In the genomic region with DNA sequence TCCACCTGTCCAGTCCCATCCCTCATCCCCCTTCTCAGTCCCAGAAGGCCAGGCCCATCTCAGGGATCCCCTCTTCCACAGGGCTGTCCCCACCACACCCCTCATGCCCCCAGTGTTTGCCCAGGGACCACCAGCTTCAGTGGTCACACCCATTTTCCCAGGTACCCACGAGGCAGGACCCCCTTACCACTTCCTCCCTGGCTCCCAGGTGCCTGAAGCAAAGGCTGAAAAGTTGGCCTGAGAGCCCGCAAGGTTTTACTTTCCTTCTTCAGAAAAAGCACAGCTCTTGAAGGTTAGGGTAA, we compare ENCODE assay signal across 21 cellular contexts. TPM values are rescaled to one million over a fixed set of nuclear protein-coding genes. Genes with fewer than 3 reads are reported as not detected.
DNase-seq lines count a peak whose midpoint lies in the region; ATAC-seq and TF ChIP-seq lines count a peak whose summit lies in the region.
"Had no signal": no experiment of that assay in that cellular context is flagged by ENCODE, and none has a peak within 500 bp of the region (broad histone marks: within the 10 kb centered on the region; RNA-seq: fewer than 3 reads in every experiment).

No MANE protein-coding gene starts in this region.

- H3K4me2 ChIP-seq in osteoblast (ENCODE audit: insufficient read depth, low read length): no peak overlapping the region
- H3K4me2 ChIP-seq: A549 had no signal

- H3K27me3 ChIP-seq in osteoblast (ENCODE audit: insufficient read depth, low read length): peaks cover 5% of the 10 kb centered on the region
- H3K27me3 ChIP-seq: BLaER1 treated with 17β-estradiol and CSF1 and Interleukin-3, amounts not matched to agents 10 nM and 100 nM had no signal

- H3K27ac ChIP-seq in osteoblast (ENCODE audit: low read depth, low read length): no peak overlapping the region
- H3K27ac ChIP-seq: 22Rv1; A549; BLaER1 treated with 17β-estradiol and CSF1 and Interleukin-3, amounts not matched to agents 10 nM and 100 nM; C4-2B had no signal

- no peak for ATAC-seq in left lobe of liver
- no peak for ATAC-seq in WTC11
- no peak for ATAC-seq in activated CD8-positive, alpha-beta T cell treated with anti-CD3 and anti-CD28 coated beads for 36 hours
- ATAC-seq: A549; CD8-positive, alpha-beta T cell had no signal

- peaks cover 6% of the 10 kb centered on the region for H3K9me3 Mint-ChIP-seq in chondrocyte (ENCODE audit: low read depth)
- peaks cover 31% of the 10 kb centered on the region for H3K9me3 Mint-ChIP-seq in WTC11
- peaks cover 11% of the 10 kb centered on the region for H3K9me3 Mint-ChIP-seq in activated CD8-positive, alpha-beta T cell treated with anti-CD3 and anti-CD28 coated beads for 36 hours

- CTCF ChIA-PET in WTC11 (lab: Charles Lee): no interaction called here
- CTCF ChIA-PET in activated CD8-positive, alpha-beta T cell treated with anti-CD3 and anti-CD28 coated beads for 36 hours (lab: Charles Lee): no interaction called here

- no peak overlapping the region for H3K4me3 Mint-ChIP-seq in chondrocyte (ENCODE audit: unreplicated experiment)
- no peak overlapping the region for H3K4me3 Mint-ChIP-seq in WTC11
- H3K4me3 Mint-ChIP-seq in activated CD8-positive, alpha-beta T cell treated with anti-CD3 and anti-CD28 coated beads for 36 hours: no peak overlapping the region
- H3K4me3 Mint-ChIP-seq: B cell; CD4-positive, alpha-beta T cell; CD8-positive, alpha-beta T cell had no signal

- H3K27ac Mint-ChIP-seq in chondrocyte (ENCODE audit: unreplicated experiment) (no peak overlapping the region), WTC11 (no peak overlapping the region)
- H3K27ac Mint-ChIP-seq in activated CD8-positive, alpha-beta T cell treated with anti-CD3 and anti-CD28 coated beads for 36 hours: no peak overlapping the region
- H3K27ac Mint-ChIP-seq: B cell; CD4-positive, alpha-beta T cell; CD8-positive, alpha-beta T cell had no signal

- DNase-seq in activated effector memory CD4-positive, alpha-beta T cell treated with anti-CD3 and anti-CD28 coated beads, Interleukin-2, amount 50 U/mL, for 16 hours: peak; percentile 38
- no peak for DNase-seq in activated effector memory CD4-positive, alpha-beta T cell treated with Interleukin-2 at 50 U/mL for 16 hours
- DNase-seq in chondrocyte (ENCODE audit: low spot score): peak; percentile 71
- DNase-seq in left lobe of liver (ENCODE audit: low spot score): peak; percentile 15
- peak; percentile 64 for DNase-seq in osteoblast (ENCODE audit: insufficient read length, low spot score, missing footprints)
- no peak for DNase-seq in WTC11 (ENCODE audit: low spot score)
- no peak for DNase-seq in NCI-H510A (lab: John Stamatoyannopoulos, UW)
- DNase-seq in activated CD8-positive, alpha-beta T cell treated with anti-CD3 and anti-CD28 coated beads for 36 hours: no peak
- DNase-seq: AML-193; Caco-2; Calu3; CD4-positive, alpha-beta T cell; DMS79 treated with DMSO at 0.1 percent for 48 hours; GF-D8 had no signal

- H3K27me3 Mint-ChIP-seq in chondrocyte (ENCODE audit: low read depth): peaks cover 24% of the 10 kb centered on the region
- H3K27me3 Mint-ChIP-seq in WTC11 (ENCODE audit: low read depth): peaks cover 38% of the 10 kb centered on the region
- peaks cover 29% of the 10 kb centered on the region for H3K27me3 Mint-ChIP-seq in activated CD8-positive, alpha-beta T cell treated with anti-CD3 and anti-CD28 coated beads for 36 hours

- no peak overlapping the region for H3K4me3 ChIP-seq in osteoblast (ENCODE audit: insufficient read depth, low read length)
- H3K4me3 ChIP-seq: A549; BLaER1 treated with 17β-estradiol and CSF1 and Interleukin-3, amounts not matched to agents 10 nM and 100 nM had no signal

- H3K36me3 Mint-ChIP-seq in chondrocyte (ENCODE audit: low read depth) (no peaks in the 10 kb centered on the region), WTC11 (peaks cover 13% of the 10 kb centered on the region)
- no peaks in the 10 kb centered on the region for H3K36me3 Mint-ChIP-seq in activated CD8-positive, alpha-beta T cell treated with anti-CD3 and anti-CD28 coated beads for 36 hours (ENCODE audit: low read depth)
- H3K36me3 Mint-ChIP-seq: CD8-positive, alpha-beta T cell had no signal

- H2AFZ ChIP-seq in osteoblast (ENCODE audit: low read length): no peak overlapping the region

- H4K20me1 ChIP-seq in osteoblast (ENCODE audit: insufficient read depth, low read length): no peaks in the 10 kb centered on the region
- H4K20me1 ChIP-seq: BLaER1 treated with 17β-estradiol and CSF1 and Interleukin-3, amounts not matched to agents 10 nM and 100 nM had no signal

- H3K4me1 ChIP-seq in osteoblast (ENCODE audit: insufficient read depth, low read length): no peaks in the 10 kb centered on the region
- H3K4me1 ChIP-seq: A549, Caco-2 had no signal

- POLR2A ChIA-PET in WTC11 (lab: Charles Lee): no interaction called here
- POLR2A ChIA-PET in activated CD8-positive, alpha-beta T cell treated with anti-CD3 and anti-CD28 coated beads for 36 hours (lab: Charles Lee): no interaction called here

- H3K36me3 ChIP-seq in osteoblast (ENCODE audit: insufficient read depth, low read length): no peaks in the 10 kb centered on the region
- H3K36me3 ChIP-seq: BLaER1 treated with 17β-estradiol and CSF1 and Interleukin-3, amounts not matched to agents 10 nM and 100 nM had no signal

- H3K4me1 Mint-ChIP-seq in chondrocyte (ENCODE audit: low read depth) (no peaks in the 10 kb centered on the region), WTC11 (no peaks in the 10 kb centered on the region)
- no peaks in the 10 kb centered on the region for H3K4me1 Mint-ChIP-seq in activated CD8-positive, alpha-beta T cell treated with anti-CD3 and anti-CD28 coated beads for 36 hours (ENCODE audit: low read depth)
- H3K4me1 Mint-ChIP-seq: B cell had no signal

- H3K79me2 ChIP-seq in osteoblast (ENCODE audit: insufficient read depth, low read length): no peaks in the 10 kb centered on the region

- intact Hi-C loops in activated CD8-positive, alpha-beta T cell treated with anti-CD3 and anti-CD28 coated beads for 36 hours (cut with micrococcal nuclease): no loop called here

- no peaks in the 10 kb centered on the region for H3K9me3 ChIP-seq in osteoblast (ENCODE audit: low read depth, low read length)
- H3K9me3 ChIP-seq: A549, Caco-2 had no signal

- TF ChIP-seq CTCF in chondrocyte (IDR thresholded peaks at IDR 0.05) (no peak), osteoblast (IDR thresholded peaks at IDR 0.05; ENCODE audit: extremely low read depth, low read depth, low read length) (no peak), WTC11 (IDR thresholded peaks at IDR 0.05) (no peak)
- TF ChIP-seq CTCF in activated CD8-positive, alpha-beta T cell treated with anti-CD3 and anti-CD28 coated beads for 36 hours (IDR thresholded peaks at IDR 0.05): no peak

TF ChIP-seq in WTC11, 78 proteins besides CTCF, POLR2A, EP300 and RAD21:
- no peak for TF ChIP-seq ZNF423 (CRISPR knock-in tag; IDR thresholded peaks at IDR 0.05)
- TF ChIP-seq KAT7 (CRISPR knock-in tag; IDR thresholded peaks at IDR 0.05; ENCODE audit: borderline replicate concordance): no peak
- TF ChIP-seq, protein P1, sequence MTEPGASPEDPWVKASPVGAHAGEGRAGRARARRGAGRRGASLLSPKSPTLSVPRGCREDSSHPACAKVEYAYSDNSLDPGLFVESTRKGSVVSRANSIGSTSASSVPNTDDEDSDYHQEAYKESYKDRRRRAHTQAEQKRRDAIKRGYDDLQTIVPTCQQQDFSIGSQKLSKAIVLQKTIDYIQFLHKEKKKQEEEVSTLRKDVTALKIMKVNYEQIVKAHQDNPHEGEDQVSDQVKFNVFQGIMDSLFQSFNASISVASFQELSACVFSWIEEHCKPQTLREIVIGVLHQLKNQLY (CRISPR knock-in tag; IDR thresholded peaks at IDR 0.05): no peak
- no peak for TF ChIP-seq E2F1 (CRISPR knock-in tag; IDR thresholded peaks at IDR 0.05)
- no peak for TF ChIP-seq ELF4 (CRISPR knock-in tag; IDR thresholded peaks at IDR 0.05; ENCODE audit: low read depth)
- no peak for TF ChIP-seq IRF2 (CRISPR knock-in tag; IDR thresholded peaks at IDR 0.05; ENCODE audit: borderline replicate concordance, low read depth)
- no peak for TF ChIP-seq OVOL2 (CRISPR knock-in tag; IDR thresholded peaks at IDR 0.05; ENCODE audit: borderline replicate concordance)

RNA-seq across cellular contexts. Expression of gene TMEM271, which starts 7.8 kb away (rescaled TPM):
- total RNA-seq in chondrocyte (not detected in 3 replicates), left lobe of liver (not detected), osteoblast (not detected in 2 replicates), WTC11 (2021) (0.14 to 0.31 TPM (median 0.16 TPM) in 3 replicates)
- total RNA-seq in activated CD8-positive, alpha-beta T cell treated with anti-CD3 and anti-CD28 coated beads for 36 hours: not detected
- total RNA-seq: A172; B cell; Caco-2; Calu3; CD4-positive, alpha-beta T cell; CD8-positive, alpha-beta T cell had no signal

RNA-seq across cellular contexts. Expression of gene PDE6B, which starts 57.1 kb away (rescaled TPM):
- total RNA-seq in chondrocyte (0.46 to 2.3 TPM (median 2.3 TPM) in 3 replicates), left lobe of liver (0.83 TPM), osteoblast (not detected in 2 replicates), WTC11 (2021) (7.1 to 13.1 TPM (median 13.0 TPM) in 3 replicates)
- 10 to 100 TPM; 11.4 to 13.9 TPM for total RNA-seq in activated CD8-positive, alpha-beta T cell treated with anti-CD3 and anti-CD28 coated beads for 36 hours
- total RNA-seq: A172, Caco-2, Calu3 had no signal

Comparison
In these comparisons a context has a peak if more than half of its experiments do, and no peak if none do; other contexts are left out.
1. DNase-seq: peak in activated effector memory CD4-positive, alpha-beta T cell treated with anti-CD3 and anti-CD28 coated beads, Interleukin-2, amount 50 U/mL, for 16 hours (single experiment), chondrocyte (single experiment), left lobe of liver (single experiment) and osteoblast (single experiment); none in activated effector memory CD4-positive, alpha-beta T cell treated with Interleukin-2 at 50 U/mL for 16 hours (single experiment), WTC11 (single experiment), NCI-H510A (single experiment) and activated CD8-positive, alpha-beta T cell treated with anti-CD3 and anti-CD28 coated beads for 36 hours (single experiment).